Comparison of ENCODE assay signal across 13 cellular contexts in genomic region chr20:49545572-49545971, GRCh38. TPM values are rescaled to one million over a fixed set of nuclear protein-coding genes. Genes with fewer than 3 reads are reported as not detected.
DNase-seq lines count a peak whose midpoint lies in the region; ATAC-seq and TF ChIP-seq lines count a peak whose summit lies in the region.
"Had no signal": no experiment of that assay in that cellular context is flagged by ENCODE, and none has a peak within 500 bp of the region (broad histone marks: within the 10 kb centered on the region; RNA-seq: fewer than 3 reads in every experiment).

No MANE protein-coding gene starts in this region.

- H3K9me3 Mint-ChIP-seq in activated CD8-positive, alpha-beta T cell treated with anti-CD3 and anti-CD28 coated beads for 36 hours, result peaks cover 7% of the 10 kb centered on the region
- peaks cover 6% of the 10 kb centered on the region for H3K9me3 Mint-ChIP-seq in activated CD8-positive, alpha-beta T cell treated with anti-CD3 and anti-CD28 coated beads, Interleukin-2, amount 10 ng/mL, durations not matched to agents 7 days and 5 days (ENCODE audit: insufficient read depth)
- H3K9me3 Mint-ChIP-seq in naive thymus-derived CD8-positive, alpha-beta T cell, result peaks cover 0 to 21% (median 7%) of the 10 kb centered on the region in 9 donors

- H3K27ac ChIP-seq in testis (no peak overlapping the region), lower lobe of right lung (no peak overlapping the region)
- H3K27ac ChIP-seq: BLaER1 had no signal

- H3K27me3 ChIP-seq in Loucy (ENCODE audit: insufficient read depth, low read length, poor library complexity, severe bottlenecking) (no peaks in the 10 kb centered on the region), testis (no peaks in the 10 kb centered on the region), lower lobe of right lung (ENCODE audit: low read depth) (no peaks in the 10 kb centered on the region)
- H3K27me3 ChIP-seq: BLaER1, uterus had no signal

- no peak for ATAC-seq in activated CD8-positive, alpha-beta T cell treated with anti-CD3 and anti-CD28 coated beads for 36 hours
- no peak for ATAC-seq in activated CD8-positive, alpha-beta T cell treated with anti-CD3 and anti-CD28 coated beads, Interleukin-2, amount 10 ng/mL, durations not matched to agents 7 days and 5 days
- no peak for ATAC-seq in lower lobe of right lung
- ATAC-seq in naive thymus-derived CD8-positive, alpha-beta T cell, result no peak

- H3K27me3 Mint-ChIP-seq in activated CD8-positive, alpha-beta T cell treated with anti-CD3 and anti-CD28 coated beads for 36 hours, result peaks cover 3% of the 10 kb centered on the region
- no peaks in the 10 kb centered on the region for H3K27me3 Mint-ChIP-seq in activated CD8-positive, alpha-beta T cell treated with anti-CD3 and anti-CD28 coated beads, Interleukin-2, amount 10 ng/mL, durations not matched to agents 7 days and 5 days (ENCODE audit: low read depth)
- peaks cover 0 to 18% (median 0%) of the 10 kb centered on the region in 5 donors for H3K27me3 Mint-ChIP-seq in naive thymus-derived CD8-positive, alpha-beta T cell

- H3K9ac ChIP-seq in Loucy (ENCODE audit: low read depth, low read length, poor library complexity, severe bottlenecking), result no peak overlapping the region
- H3K9ac ChIP-seq: BLaER1 had no signal

- H3K36me3 ChIP-seq in Loucy (ENCODE audit: insufficient read depth, low read length) (no peaks in the 10 kb centered on the region), testis (ENCODE audit: low read depth, missing control alignments) (no peaks in the 10 kb centered on the region), lower lobe of right lung (peaks cover 4% of the 10 kb centered on the region)
- H3K36me3 ChIP-seq: BLaER1, uterus had no signal

- no peaks in the 10 kb centered on the region for H3K9me2 ChIP-seq in Loucy (replicated peaks; ENCODE audit: low read depth, low read length)

- no peak overlapping the region for H2AFZ ChIP-seq in Loucy (ENCODE audit: low read length)

- peaks cover 16% of the 10 kb centered on the region for H3K4me1 Mint-ChIP-seq in activated CD8-positive, alpha-beta T cell treated with anti-CD3 and anti-CD28 coated beads for 36 hours (ENCODE audit: low read depth)
- H3K4me1 Mint-ChIP-seq in activated CD8-positive, alpha-beta T cell treated with anti-CD3 and anti-CD28 coated beads, Interleukin-2, amount 10 ng/mL, durations not matched to agents 7 days and 5 days (ENCODE audit: low read depth), result peaks cover 26% of the 10 kb centered on the region
- peaks cover 0 to 2% (median 0%) of the 10 kb centered on the region in 4 donors for H3K4me1 Mint-ChIP-seq in naive thymus-derived CD8-positive, alpha-beta T cell

- WGBS in testis, 2 donors, result 90 to 100% methylated on average over 1 to 2 of the region's 2 CpGs

- H4K20me1 ChIP-seq in Loucy (ENCODE audit: insufficient read depth, low read length, poor library complexity, severe bottlenecking), result no peaks in the 10 kb centered on the region
- H4K20me1 ChIP-seq: BLaER1 had no signal

- TF ChIP-seq POLR2A in testis (IDR thresholded peaks at IDR 0.05), result no peak

- H3K79me2 ChIP-seq in Loucy (ENCODE audit: insufficient read depth, low read length), result no peaks in the 10 kb centered on the region

- H3F3A ChIP-seq in Loucy (ENCODE audit: low read depth), result no peaks in the 10 kb centered on the region

- intact Hi-C loops in activated CD8-positive, alpha-beta T cell treated with anti-CD3 and anti-CD28 coated beads for 36 hours (cut with micrococcal nuclease), result no loop called here
- intact Hi-C loops in testis (cut with DNase I; ENCODE audit: low total_unique reads), result no loop called here
- intact Hi-C loops in lower lobe of right lung (cut with DNase I), result loop anchor here (10.0 kb wide), 1 partner anchor 59 kb away; no protein-coding TSS in a partner anchor

- H3K4me1 ChIP-seq in Loucy (ENCODE audit: insufficient read depth, low read length, poor library complexity, severe bottlenecking) (no peaks in the 10 kb centered on the region), testis (no peaks in the 10 kb centered on the region), lower lobe of right lung (no peaks in the 10 kb centered on the region)

- TF ChIP-seq CTCF in activated CD8-positive, alpha-beta T cell treated with anti-CD3 and anti-CD28 coated beads for 36 hours (IDR thresholded peaks at IDR 0.05), result peak; percentile 37
- peak; percentile 55 for TF ChIP-seq CTCF in Loucy (conservative IDR thresholded peaks at IDR 0.05; ENCODE audit: low read length)
- TF ChIP-seq CTCF in cardiac fibroblast (IDR thresholded peaks at IDR 0.05; ENCODE audit: low read depth, low read length), result peak; percentile 32
- TF ChIP-seq CTCF in testis (IDR thresholded peaks at IDR 0.05), result no peak
- no peak for TF ChIP-seq CTCF in lower lobe of right lung (IDR thresholded peaks at IDR 0.05)

- H3K4me2 ChIP-seq in Loucy (ENCODE audit: low read depth, low read length, poor library complexity, severe bottlenecking), result no peak overlapping the region
- H3K4me2 ChIP-seq: BLaER1 had no signal

- POLR2A ChIA-PET in activated CD8-positive, alpha-beta T cell treated with anti-CD3 and anti-CD28 coated beads for 36 hours (lab: Charles Lee), result interaction anchor here (1.0 kb wide), 2 partner anchors 9 to 50 kb away, joined by 3 to 4 read pairs; no protein-coding TSS in a partner anchor
- POLR2A ChIA-PET in activated CD8-positive, alpha-beta T cell treated with anti-CD3 and anti-CD28 coated beads, Interleukin-2, amount 10 ng/mL, durations not matched to agents 7 days and 5 days (lab: Charles Lee), result no interaction called here
- POLR2A ChIA-PET in naive thymus-derived CD8-positive, alpha-beta T cell (lab: Charles Lee), result interaction anchor here (0.6 kb wide), 1 partner anchor 1363 kb away, joined by 3 read pairs; no protein-coding TSS in a partner anchor

- H3K4me3 Mint-ChIP-seq in activated CD8-positive, alpha-beta T cell treated with anti-CD3 and anti-CD28 coated beads for 36 hours, result no peak overlapping the region
- H3K4me3 Mint-ChIP-seq in activated CD8-positive, alpha-beta T cell treated with anti-CD3 and anti-CD28 coated beads, Interleukin-2, amount 10 ng/mL, durations not matched to agents 7 days and 5 days, result no peak overlapping the region
- no peak overlapping the region for H3K4me3 Mint-ChIP-seq in naive thymus-derived CD8-positive, alpha-beta T cell

- peaks cover 6% of the 10 kb centered on the region for H3K36me3 Mint-ChIP-seq in activated CD8-positive, alpha-beta T cell treated with anti-CD3 and anti-CD28 coated beads for 36 hours (ENCODE audit: low read depth)
- peaks cover 31% of the 10 kb centered on the region for H3K36me3 Mint-ChIP-seq in activated CD8-positive, alpha-beta T cell treated with anti-CD3 and anti-CD28 coated beads, Interleukin-2, amount 10 ng/mL, durations not matched to agents 7 days and 5 days (ENCODE audit: low read depth)
- peaks cover 0 to 8% (median 5%) of the 10 kb centered on the region in 3 donors for H3K36me3 Mint-ChIP-seq in naive thymus-derived CD8-positive, alpha-beta T cell

- H3K4me3 ChIP-seq in Loucy (ENCODE audit: low read length, poor library complexity, severe bottlenecking), result no peak overlapping the region
- no peak overlapping the region for H3K4me3 ChIP-seq in cardiac fibroblast (replicated peaks in 1 of 2; ENCODE audit: low read depth in 2 of 2, low read length in 2 of 2)
- no peak overlapping the region for H3K4me3 ChIP-seq in testis
- no peak overlapping the region for H3K4me3 ChIP-seq in lower lobe of right lung
- H3K4me3 ChIP-seq: BLaER1, uterus had no signal

- CTCF ChIA-PET in activated CD8-positive, alpha-beta T cell treated with anti-CD3 and anti-CD28 coated beads for 36 hours (lab: Charles Lee), result interaction anchor here (1.5 to 18.4 kb wide), 4 partner anchors 11 to 211 kb away, joined by 4 to 438 read pairs (median 31); no protein-coding TSS in a partner anchor
- CTCF ChIA-PET in activated CD8-positive, alpha-beta T cell treated with anti-CD3 and anti-CD28 coated beads, Interleukin-2, amount 10 ng/mL, durations not matched to agents 7 days and 5 days (lab: Charles Lee), result interaction anchor here (0.9 to 11.9 kb wide), 3 partner anchors 9 to 62 kb away, joined by 3 to 459 read pairs (median 51); no protein-coding TSS in a partner anchor

- H3K27ac Mint-ChIP-seq in activated CD8-positive, alpha-beta T cell treated with anti-CD3 and anti-CD28 coated beads for 36 hours, result no peak overlapping the region
- no peak overlapping the region for H3K27ac Mint-ChIP-seq in activated CD8-positive, alpha-beta T cell treated with anti-CD3 and anti-CD28 coated beads, Interleukin-2, amount 10 ng/mL, durations not matched to agents 7 days and 5 days
- H3K27ac Mint-ChIP-seq in naive thymus-derived CD8-positive, alpha-beta T cell, result no peak overlapping the region

- no peak for DNase-seq in activated CD8-positive, alpha-beta T cell treated with anti-CD3 and anti-CD28 coated beads for 36 hours
- no peak for DNase-seq in activated CD8-positive, alpha-beta T cell treated with anti-CD3 and anti-CD28 coated beads, Interleukin-2, amount 10 ng/mL, durations not matched to agents 7 days and 5 days
- DNase-seq in cardiac fibroblast (ENCODE audit: low read depth in 2 of 2) (no peak), testis (peak; percentile 9), lower lobe of right lung (no peak)
- no peak for DNase-seq in stimulated activated CD4-positive, alpha-beta T cell treated with anti-CD3 and anti-CD28 coated beads, Interleukin-1b, Interleukin-23, amount 100 ng/mL, for 48 hours
- no peak for DNase-seq in naive thymus-derived CD8-positive, alpha-beta T cell
- DNase-seq: activated T-cell treated with anti-CD3 and anti-CD28 coated beads, Interleukin-2, amount 50 U/mL, for 48 hours; NCI-H2081 treated with DMSO at 0.1 percent for 48 hours; uterus had no signal

- H3K9me3 ChIP-seq in Loucy (ENCODE audit: insufficient read depth, low read depth, low read length), result no peaks in the 10 kb centered on the region
- H3K9me3 ChIP-seq in testis, result no peaks in the 10 kb centered on the region
- no peaks in the 10 kb centered on the region for H3K9me3 ChIP-seq in lower lobe of right lung
- H3K9me3 ChIP-seq: uterus had no signal

RNA-seq across cellular contexts. Expression of gene PTGIS, which starts 22.4 kb away (rescaled TPM):
- 1 to 10 TPM; 1.5 to 1.6 TPM for total RNA-seq in activated CD8-positive, alpha-beta T cell treated with anti-CD3 and anti-CD28 coated beads for 36 hours
- total RNA-seq in activated CD8-positive, alpha-beta T cell treated with anti-CD3 and anti-CD28 coated beads, Interleukin-2, amount 10 ng/mL, durations not matched to agents 7 days and 5 days, result 1 to 10 TPM; 1.9 to 2.5 TPM
- total RNA-seq in testis, result 10 to 100 TPM; 12.2 to 13.0 TPM
- polyA plus RNA-seq in testis (ENCODE audit: insufficient read depth, low read depth, low replicate concordance), result 30.3 TPM
- total RNA-seq in lower lobe of right lung, result 41.2 TPM
- total RNA-seq in naive thymus-derived CD8-positive, alpha-beta T cell, result not detected
- not detected for polyA plus RNA-seq in naive thymus-derived CD8-positive, alpha-beta T cell
- total RNA-seq: H4 had no signal

Comparison
In these comparisons a context has a peak if more than half of its experiments do, and no peak if none do; other contexts are left out.
1. CTCF ChIP-seq: peak in activated CD8-positive, alpha-beta T cell treated with anti-CD3 and anti-CD28 coated beads for 36 hours (single experiment), Loucy (single experiment) and cardiac fibroblast (single experiment); none in testis (0 of 3) and lower lobe of right lung (single experiment).